Comparison of ENCODE assay signal across 8 cellular contexts in genomic region chr10:52256832-52257691, GRCh38. TPM values are rescaled to one million over a fixed set of nuclear protein-coding genes. Genes with fewer than 3 reads are reported as not detected.
DNase-seq lines count a peak whose midpoint lies in the region; ATAC-seq, FAIRE-seq and TF ChIP-seq lines count a peak whose summit lies in the region.
"Had no signal": no experiment of that assay in that cellular context is flagged by ENCODE, and none has a peak within 500 bp of the region (broad histone marks: within the 10 kb centered on the region; RNA-seq: fewer than 3 reads in every experiment).

No MANE protein-coding gene starts in this region.

- H3K79me2 ChIP-seq in OCI-LY3 (ENCODE audit: low read length), result no peaks in the 10 kb centered on the region

- no peak overlapping the region for H3K9ac ChIP-seq in OCI-LY3 (ENCODE audit: low read length)

- CTCF ChIA-PET in activated naive CD4-positive, alpha-beta T cell treated with anti-CD3 and anti-CD28 coated beads for 36 hours (lab: Charles Lee), result no interaction called here

- H3K4me1 Mint-ChIP-seq in stimulated activated naive B cell treated with anti-CD40 and anti-IgM and Interleukin-4, amounts not matched to agents 10 μg/mL and 1 μg/mL and 100 μg/mL, for 72 hours, result peaks cover 0 to 7% of the 10 kb centered on the region in 2 donors
- no peaks in the 10 kb centered on the region for H3K4me1 Mint-ChIP-seq in activated naive CD4-positive, alpha-beta T cell treated with anti-CD3 and anti-CD28 coated beads for 36 hours (ENCODE audit: low read depth)

- DNase-seq in stimulated activated naive B cell treated with anti-CD40 and anti-IgM and Interleukin-4, amounts not matched to agents 10 μg/mL and 1 μg/mL and 100 μg/mL, for 72 hours, result peak; percentile 9
- DNase-seq in activated naive CD4-positive, alpha-beta T cell treated with anti-CD3 and anti-CD28 coated beads for 36 hours, result no peak
- no peak for DNase-seq in RCC 7860 (ENCODE audit: low spot score)
- DNase-seq: right cardiac atrium had no signal

- no peaks in the 10 kb centered on the region for H3K9me3 ChIP-seq in OCI-LY3 (ENCODE audit: insufficient read depth, low read length)

- H3K4me2 ChIP-seq in OCI-LY3 (ENCODE audit: low read length), result peak overlapping the region; percentile 53

- H3K4me3 Mint-ChIP-seq in stimulated activated naive B cell treated with anti-CD40 and anti-IgM and Interleukin-4, amounts not matched to agents 10 μg/mL and 1 μg/mL and 100 μg/mL, for 72 hours, result no peak overlapping the region
- H3K4me3 Mint-ChIP-seq in activated naive CD4-positive, alpha-beta T cell treated with anti-CD3 and anti-CD28 coated beads for 36 hours, result no peak overlapping the region

- intact Hi-C loops in activated naive CD4-positive, alpha-beta T cell treated with anti-CD3 and anti-CD28 coated beads for 36 hours (cut with micrococcal nuclease), result no loop called here

- TF ChIP-seq CTCF in OCI-LY3 (IDR thresholded peaks at IDR 0.05; ENCODE audit: low read depth, low read length), result no peak

- no peak overlapping the region for H3K4me3 ChIP-seq in OCI-LY3 (ENCODE audit: low read length)

- H3K27ac Mint-ChIP-seq in stimulated activated naive B cell treated with anti-CD40 and anti-IgM and Interleukin-4, amounts not matched to agents 10 μg/mL and 1 μg/mL and 100 μg/mL, for 72 hours, result no peak overlapping the region
- no peak overlapping the region for H3K27ac Mint-ChIP-seq in activated naive CD4-positive, alpha-beta T cell treated with anti-CD3 and anti-CD28 coated beads for 36 hours

- FAIRE-seq in RCC 7860 (lab: Jason Lieb, UNC), result no peak

- H3K36me3 ChIP-seq in OCI-LY3 (replicated peaks; ENCODE audit: low read depth, low read length), result no peaks in the 10 kb centered on the region

- no peaks in the 10 kb centered on the region for H3K27me3 Mint-ChIP-seq in stimulated activated naive B cell treated with anti-CD40 and anti-IgM and Interleukin-4, amounts not matched to agents 10 μg/mL and 1 μg/mL and 100 μg/mL, for 72 hours
- no peaks in the 10 kb centered on the region for H3K27me3 Mint-ChIP-seq in activated naive CD4-positive, alpha-beta T cell treated with anti-CD3 and anti-CD28 coated beads for 36 hours (ENCODE audit: low read depth)

- peaks cover 15% of the 10 kb centered on the region for H3K4me1 ChIP-seq in OCI-LY3 (ENCODE audit: low read length)

- peak overlapping the region; percentile 21; the same call in 1 of the 2 replicates for H3K27ac ChIP-seq in OCI-LY3 (ENCODE audit: low read length)

- H3K36me3 Mint-ChIP-seq in stimulated activated naive B cell treated with anti-CD40 and anti-IgM and Interleukin-4, amounts not matched to agents 10 μg/mL and 1 μg/mL and 100 μg/mL, for 72 hours, result no peaks in the 10 kb centered on the region
- H3K36me3 Mint-ChIP-seq in activated naive CD4-positive, alpha-beta T cell treated with anti-CD3 and anti-CD28 coated beads for 36 hours (ENCODE audit: low read depth), result no peaks in the 10 kb centered on the region

- H3K27me3 ChIP-seq in OCI-LY3 (ENCODE audit: low read depth, low read length), result no peaks in the 10 kb centered on the region

- no peaks in the 10 kb centered on the region for H3K9me3 Mint-ChIP-seq in stimulated activated naive B cell treated with anti-CD40 and anti-IgM and Interleukin-4, amounts not matched to agents 10 μg/mL and 1 μg/mL and 100 μg/mL, for 72 hours
- H3K9me3 Mint-ChIP-seq in activated naive CD4-positive, alpha-beta T cell treated with anti-CD3 and anti-CD28 coated beads for 36 hours, result no peaks in the 10 kb centered on the region

- peak; percentile 99 for ATAC-seq in GM19372 (IDR thresholded peaks at IDR 0.05; ENCODE audit: low read depth, unreplicated experiment)
- ATAC-seq in HG02943 (IDR thresholded peaks at IDR 0.05; ENCODE audit: low read depth, unreplicated experiment), result peak; percentile 99
- ATAC-seq in stimulated activated naive B cell treated with anti-CD40 and anti-IgM and Interleukin-4, amounts not matched to agents 10 μg/mL and 1 μg/mL and 100 μg/mL, for 72 hours (replicated peaks), result peak; percentile 60 to 97
- ATAC-seq in GM19397 (IDR thresholded peaks at IDR 0.05; ENCODE audit: unreplicated experiment), result no peak

- no peak overlapping the region for H2AFZ ChIP-seq in OCI-LY3 (ENCODE audit: low read depth, low read length)

- H4K20me1 ChIP-seq in OCI-LY3 (ENCODE audit: insufficient read depth, low read length), result no peaks in the 10 kb centered on the region

RNA-seq across cellular contexts. Expression of gene DKK1, which starts 57.0 kb away (rescaled TPM):
- not detected for total RNA-seq in activated naive CD4-positive, alpha-beta T cell treated with anti-CD3 and anti-CD28 coated beads for 36 hours
- total RNA-seq: right cardiac atrium had no signal
